20 cellular contexts compared by ENCODE assay signal in genomic region chr2:127157114-127157513, GRCh38. TPM values are rescaled to one million over a fixed set of nuclear protein-coding genes. Genes with fewer than 3 reads are reported as not detected.
DNase-seq lines count a peak whose midpoint lies in the region; ATAC-seq and TF ChIP-seq lines count a peak whose summit lies in the region.
"Had no signal": no experiment of that assay in that cellular context is flagged by ENCODE, and none has a peak within 500 bp of the region (broad histone marks: within the 10 kb centered on the region; RNA-seq: fewer than 3 reads in every experiment).

No MANE protein-coding gene starts in this region.

- H3K36me3 ChIP-seq in BLaER1 treated with 17β-estradiol and CSF1 and Interleukin-3, amounts not matched to agents 10 nM and 100 nM: no peaks in the 10 kb centered on the region
- H3K36me3 ChIP-seq in psoas muscle (ENCODE audit: insufficient read depth in 1 of 2, low read depth in 1 of 2): no peaks in the 10 kb centered on the region
- no peaks in the 10 kb centered on the region for H3K36me3 ChIP-seq in PC-9 (ENCODE audit: low read depth)

- H3K9me3 ChIP-seq in BLaER1 treated with 17β-estradiol and CSF1 and Interleukin-3, amounts not matched to agents 10 nM and 100 nM (replicated peaks in 1 of 11): 0 out of 22 replicates have a peak, but pooled peaks cover 0 to under 1% (median 0%) of the 10 kb centered on the region in 11 experiments
- no peaks in the 10 kb centered on the region for H3K9me3 ChIP-seq in psoas muscle
- no peaks in the 10 kb centered on the region for H3K9me3 ChIP-seq in PC-9 (ENCODE audit: insufficient read depth, low read depth)

- H2AFZ ChIP-seq in PC-9: no peak overlapping the region
- H2AFZ ChIP-seq: GM23248 had no signal

- CTCF ChIA-PET in PC-9 (lab: Charles Lee): no interaction called here

- WGBS in psoas muscle, 3 donors: 87 to 93% (median 89%) methylated on average over 6 of the region's 6 CpGs

- no peaks in the 10 kb centered on the region for H3K27me3 Mint-ChIP-seq in chondrocyte (ENCODE audit: low read depth)

- peaks cover 23% of the 10 kb centered on the region for H3F3A ChIP-seq in PC-9 (ENCODE audit: insufficient read depth, low read depth)

- H3K27ac ChIP-seq in BLaER1 treated with 17β-estradiol and CSF1 and Interleukin-3, amounts not matched to agents 10 nM and 100 nM: 0 out of 22 replicates have a peak overlapping the region, but pooled peaks of 2 of the 11 experiments have one; percentile 2 to 4
- H3K27ac ChIP-seq in psoas muscle (peak overlapping the region; percentile 89), substantia nigra (ENCODE audit: low read depth, low read length, poor library complexity, severe bottlenecking) (peak overlapping the region; percentile 49), PC-9 (no peak overlapping the region)
- H3K27ac ChIP-seq: KMS-11 had no signal

- TF ChIP-seq CTCF in chondrocyte (IDR thresholded peaks at IDR 0.05) (no peak), psoas muscle (IDR thresholded peaks at IDR 0.05) (no peak), GM13976 (IDR thresholded peaks at IDR 0.05; ENCODE audit: borderline replicate concordance, control extremely low read depth, extremely low read depth, insufficient read depth, missing control alignments) (no peak), PC-9 (conservative IDR thresholded peaks at IDR 0.05) (no peak)

- H3K4me1 ChIP-seq in BLaER1 treated with 17β-estradiol and CSF1 and Interleukin-3, amounts not matched to agents 10 nM and 100 nM: peaks cover 33 to 60% (median 40%) of the 10 kb centered on the region in 10 experiments
- H3K4me1 ChIP-seq in psoas muscle (peaks cover 27% of the 10 kb centered on the region), PC-9 (replicated peaks; ENCODE audit: insufficient read depth) (peaks cover 51% of the 10 kb centered on the region)

- no peak for DNase-seq in chondrocyte (ENCODE audit: low spot score)
- DNase-seq in psoas muscle: no peak
- no peak for DNase-seq in substantia nigra (lab: John Stamatoyannopoulos, UW)
- DNase-seq in GM13976 (ENCODE audit: low spot score): no peak
- no peak for DNase-seq in PC-9
- DNase-seq: ACHN; AML-193; Calu3; CD4-positive, CD25-positive, alpha-beta regulatory T cell; DMS53; GM23248; NCI-H1436 treated with DMSO at 0.1 percent for 48 hours; NCI-H2029 treated with DMSO at 0.1 percent for 48 hours; NCI-H2171 treated with DMSO at 0.1 percent for 48 hours; NCI-H446 treated with DMSO at 0.1 percent for 48 hours; NK-92 treated with Interleukin-12 subunit alpha and Interleukin-12 subunit beta, amount 100 ng/mL, for 24 hours; RPMI8226 had no signal

- intact Hi-C loops in psoas muscle (cut with DNase I): loop anchor here (5.0 kb wide), 2 partner anchors 50 to 90 kb away; partner anchors contain the start of gene BIN1 (in 1 of the 2)
- intact Hi-C loops in PC-9 (cut with micrococcal nuclease; ENCODE audit: unreplicated experiment): no loop called here

- no peak for ATAC-seq in psoas muscle
- ATAC-seq in GM18519 (IDR thresholded peaks at IDR 0.05; ENCODE audit: low FRiP score, unreplicated experiment): no peak

- H3K9me3 Mint-ChIP-seq in chondrocyte (ENCODE audit: low read depth): no peaks in the 10 kb centered on the region

- in situ Hi-C loops in GM13976 (cut with MboI; ENCODE audit: low sequenced_read_pairs, unreplicated experiment): no loop called here

- H3K27me3 ChIP-seq in BLaER1 treated with 17β-estradiol and CSF1 and Interleukin-3, amounts not matched to agents 10 nM and 100 nM: no peaks in the 10 kb centered on the region
- H3K27me3 ChIP-seq in psoas muscle (ENCODE audit: insufficient read depth in 3 of 3, low read length in 2 of 3) (no peaks in the 10 kb centered on the region), PC-9 (ENCODE audit: insufficient read depth, low read depth) (no peaks in the 10 kb centered on the region)

- no peaks in the 10 kb centered on the region for H3K36me3 Mint-ChIP-seq in chondrocyte (ENCODE audit: low read depth)
- H3K36me3 Mint-ChIP-seq: CD4-positive, CD25-positive, alpha-beta regulatory T cell had no signal

- H3K4me3 ChIP-seq in BLaER1 treated with 17β-estradiol and CSF1 and Interleukin-3, amounts not matched to agents 10 nM and 100 nM: no peak overlapping the region
- H3K4me3 ChIP-seq in psoas muscle (no peak overlapping the region), PC-9 (no peak overlapping the region)
- H3K4me3 ChIP-seq: GM23248 had no signal

- H3K4me3 Mint-ChIP-seq in chondrocyte (ENCODE audit: unreplicated experiment): no peak overlapping the region
- H3K4me3 Mint-ChIP-seq: CD4-positive, CD25-positive, alpha-beta regulatory T cell had no signal

- H3K79me2 ChIP-seq in PC-9 (ENCODE audit: low read depth): no peaks in the 10 kb centered on the region

- BruUV-seq in PC-9 (replicated peaks; lab: Mats Ljungman, UMichigan): no TSS peak

- H4K20me1 ChIP-seq in BLaER1 treated with 17β-estradiol and CSF1 and Interleukin-3, amounts not matched to agents 10 nM and 100 nM: no peaks in the 10 kb centered on the region
- no peaks in the 10 kb centered on the region for H4K20me1 ChIP-seq in PC-9 (ENCODE audit: insufficient read depth)

- POLR2A ChIA-PET in PC-9 (lab: Charles Lee; ENCODE audit: unreplicated experiment): no interaction called here

- H3K9me2 ChIP-seq in PC-9 (ENCODE audit: insufficient read depth): no peaks in the 10 kb centered on the region

- peaks cover 78% of the 10 kb centered on the region for H3K4me1 Mint-ChIP-seq in chondrocyte (ENCODE audit: low read depth)
- H3K4me1 Mint-ChIP-seq: CD4-positive, CD25-positive, alpha-beta regulatory T cell had no signal

- H3K27ac Mint-ChIP-seq in chondrocyte (ENCODE audit: unreplicated experiment): peak overlapping the region; percentile 85

- peak overlapping the region; percentile 50 to 75 (median 69) for H3K4me2 ChIP-seq in BLaER1 treated with 17β-estradiol and CSF1 and Interleukin-3, amounts not matched to agents 10 nM and 100 nM
- no peak overlapping the region for H3K4me2 ChIP-seq in PC-9
- H3K4me2 ChIP-seq: KMS-11 had no signal

- H3K9ac ChIP-seq in BLaER1 treated with 17β-estradiol and CSF1 and Interleukin-3, amounts not matched to agents 10 nM and 100 nM: peak overlapping the region in 3 of 11 experiments; percentile 22 to 39 (median 36); a peak in 2 of 22 replicates
- H3K9ac ChIP-seq: GM23248, KMS-11 had no signal

RNA-seq across cellular contexts. Expression of gene BIN1, which starts 50.2 kb away (rescaled TPM):
- 40.0 to 64.0 TPM (median 63.6 TPM) in 3 replicates for total RNA-seq in chondrocyte
- 1,000 to 10,000 TPM; 1,036 to 1,643 (median 1,260) TPM for total RNA-seq in psoas muscle
- 1,000 to 10,000 TPM in 2 of 3 donors, 100 to 1,000 TPM in 1; 615 to 1,667 (median 1,547) TPM for polyA plus RNA-seq in psoas muscle
- 87.5 and 95.6 TPM in 2 replicates for total RNA-seq in PC-9 (2021)

Comparison
In these comparisons a context has a peak if more than half of its experiments do, and no peak if none do; other contexts are left out.
1. RNA of gene BIN1, which starts 50.2 kb away (total RNA-seq): 1,036 to 1,643 TPM in psoas muscle; 87.5 to 95.6 TPM in PC-9 and 40.0 to 64.0 TPM in chondrocyte; every median in the first group is over 10 times any median in the second.